In the genomic region with DNA sequence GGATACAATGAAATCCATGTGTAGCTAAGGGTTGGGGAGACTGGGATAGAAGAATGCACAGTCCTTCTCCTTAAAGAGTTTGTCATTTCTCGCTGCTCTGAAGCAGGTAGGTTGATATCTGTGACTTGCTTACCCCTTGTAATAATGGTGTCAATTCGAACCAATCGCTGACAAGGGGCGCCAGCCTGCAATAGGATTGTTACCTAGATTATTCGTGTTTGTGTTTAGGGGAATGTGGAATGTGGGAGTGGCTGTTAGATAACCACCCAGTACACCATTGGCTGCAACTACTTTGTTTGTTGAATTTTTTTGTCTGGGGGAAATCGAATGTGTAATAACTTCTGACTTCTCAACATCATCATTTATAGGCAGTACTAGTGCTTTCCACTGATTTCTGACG, we compare ENCODE assay signal across 28 cellular contexts.
"Had no signal": no experiment of that assay in that cellular context is flagged by ENCODE, and none has a peak within 500 bp of the region (broad histone marks: within the 10 kb centered on the region; RNA-seq: fewer than 3 reads in every experiment).

No MANE protein-coding gene starts in this region.

- H3K9me3 ChIP-seq: left ventricle myocardium inferior, mucosa of descending colon, pancreas, prostate gland, suprapubic skin, thoracic aorta, tibial artery, vagina had no signal

- H3K36me3 ChIP-seq: left ventricle myocardium inferior, pancreas, prostate gland, suprapubic skin, thoracic aorta, tibial artery, vagina had no signal

- H3K4me1 ChIP-seq: left ventricle myocardium inferior, pancreas, prostate gland, suprapubic skin, tibial artery, vagina had no signal

- H3K27me3 Mint-ChIP-seq: stimulated activated naive CD8-positive, alpha-beta T cell treated with anti-CD3 and anti-CD28 coated beads, Interleukin-15, Interleukin-2, amounts not matched to agents 100 ng/mL and 50 ng/mL, for 24 hours; type B pancreatic cell had no signal

- H3K36me3 Mint-ChIP-seq: naive thymus-derived CD4-positive, alpha-beta T cell; natural killer cell treated with Interleukin-12 subunit alpha and Interleukin-12 subunit beta and Interleukin-15 and Interleukin-18, amount 100 ng/mL, for 72 hours; stimulated activated effector memory CD8-positive, alpha-beta T cell treated with anti-CD3 and anti-CD28 coated beads, Interleukin-12 subunit alpha, Interleukin-12 subunit beta, amount 100 ng/mL, for 72 hours; type B pancreatic cell had no signal

- ATAC-seq: mucosa of descending colon; naive thymus-derived CD4-positive, alpha-beta T cell; natural killer cell treated with Interleukin-12 subunit alpha and Interleukin-12 subunit beta and Interleukin-15 and Interleukin-18, amount 100 ng/mL, for 72 hours; pancreas; right cardiac atrium; sciatic nerve; stimulated activated effector memory CD8-positive, alpha-beta T cell treated with anti-CD3 and anti-CD28 coated beads, Interleukin-12 subunit alpha, Interleukin-12 subunit beta, amount 100 ng/mL, for 72 hours had no signal

- H3K4me3 Mint-ChIP-seq: naive thymus-derived CD4-positive, alpha-beta T cell; natural killer cell treated with Interleukin-12 subunit alpha and Interleukin-12 subunit beta and Interleukin-15 and Interleukin-18, amount 100 ng/mL, for 72 hours; stimulated activated effector memory CD8-positive, alpha-beta T cell treated with anti-CD3 and anti-CD28 coated beads, Interleukin-12 subunit alpha, Interleukin-12 subunit beta, amount 100 ng/mL, for 72 hours; stimulated activated naive CD8-positive, alpha-beta T cell treated with anti-CD3 and anti-CD28 coated beads, Interleukin-15, Interleukin-2, amounts not matched to agents 100 ng/mL and 50 ng/mL, for 24 hours; type B pancreatic cell had no signal

- H3K27me3 ChIP-seq: pancreas, suprapubic skin, tibial artery, vagina had no signal

- DNase-seq: hypothalamus; islet precursor cell; left ventricle myocardium inferior; midbrain; mucosa of descending colon; naive thymus-derived CD4-positive, alpha-beta T cell; nucleus accumbens; pancreas; posterior cingulate gyrus; retina; right cardiac atrium; stimulated activated CD4-positive, alpha-beta T cell treated with anti-CD3 and anti-CD28 coated beads, Interleukin-12 subunit alpha, Interleukin-12 subunit beta, amount 100 ng/mL, for 4 hours; stimulated activated CD4-positive, alpha-beta T cell treated with anti-CD3 and anti-CD28 coated beads, Interleukin-15, amount 100 ng/mL, for 24 hours; stimulated activated CD4-positive, alpha-beta T cell treated with anti-CD3 and anti-CD28 coated beads, Interleukin-2, amount 100 ng/mL, for 24 hours; stimulated activated CD4-positive, alpha-beta T cell treated with anti-CD3 and anti-CD28 coated beads, Interleukin-4, amount 100 ng/mL, for 24 hours; stimulated activated naive CD4-positive, alpha-beta T cell; tibial artery had no signal

- H3K27ac Mint-ChIP-seq: naive thymus-derived CD4-positive, alpha-beta T cell; natural killer cell treated with Interleukin-12 subunit alpha and Interleukin-12 subunit beta and Interleukin-15 and Interleukin-18, amount 100 ng/mL, for 72 hours; stimulated activated effector memory CD8-positive, alpha-beta T cell treated with anti-CD3 and anti-CD28 coated beads, Interleukin-12 subunit alpha, Interleukin-12 subunit beta, amount 100 ng/mL, for 72 hours; stimulated activated naive CD8-positive, alpha-beta T cell treated with anti-CD3 and anti-CD28 coated beads, Interleukin-15, Interleukin-2, amounts not matched to agents 100 ng/mL and 50 ng/mL, for 24 hours; type B pancreatic cell had no signal

- H3K4me3 ChIP-seq: left ventricle myocardium inferior, lung, mucosa of descending colon, pancreas, prostate gland, skin epidermis, suprapubic skin, thoracic aorta, tibial artery, vagina had no signal

- H3K9me3 Mint-ChIP-seq: naive thymus-derived CD4-positive, alpha-beta T cell; natural killer cell treated with Interleukin-12 subunit alpha and Interleukin-12 subunit beta and Interleukin-15 and Interleukin-18, amount 100 ng/mL, for 72 hours; stimulated activated effector memory CD8-positive, alpha-beta T cell treated with anti-CD3 and anti-CD28 coated beads, Interleukin-12 subunit alpha, Interleukin-12 subunit beta, amount 100 ng/mL, for 72 hours; stimulated activated naive CD8-positive, alpha-beta T cell treated with anti-CD3 and anti-CD28 coated beads, Interleukin-15, Interleukin-2, amounts not matched to agents 100 ng/mL and 50 ng/mL, for 24 hours; type B pancreatic cell had no signal

- H3K27ac ChIP-seq: left ventricle myocardium inferior, pancreas, prostate gland, skin epidermis, suprapubic skin, thoracic aorta, tibial artery, vagina had no signal

- H3K4me1 Mint-ChIP-seq: naive thymus-derived CD4-positive, alpha-beta T cell; stimulated activated effector memory CD8-positive, alpha-beta T cell treated with anti-CD3 and anti-CD28 coated beads, Interleukin-12 subunit alpha, Interleukin-12 subunit beta, amount 100 ng/mL, for 72 hours had no signal
